In the genomic region with DNA sequence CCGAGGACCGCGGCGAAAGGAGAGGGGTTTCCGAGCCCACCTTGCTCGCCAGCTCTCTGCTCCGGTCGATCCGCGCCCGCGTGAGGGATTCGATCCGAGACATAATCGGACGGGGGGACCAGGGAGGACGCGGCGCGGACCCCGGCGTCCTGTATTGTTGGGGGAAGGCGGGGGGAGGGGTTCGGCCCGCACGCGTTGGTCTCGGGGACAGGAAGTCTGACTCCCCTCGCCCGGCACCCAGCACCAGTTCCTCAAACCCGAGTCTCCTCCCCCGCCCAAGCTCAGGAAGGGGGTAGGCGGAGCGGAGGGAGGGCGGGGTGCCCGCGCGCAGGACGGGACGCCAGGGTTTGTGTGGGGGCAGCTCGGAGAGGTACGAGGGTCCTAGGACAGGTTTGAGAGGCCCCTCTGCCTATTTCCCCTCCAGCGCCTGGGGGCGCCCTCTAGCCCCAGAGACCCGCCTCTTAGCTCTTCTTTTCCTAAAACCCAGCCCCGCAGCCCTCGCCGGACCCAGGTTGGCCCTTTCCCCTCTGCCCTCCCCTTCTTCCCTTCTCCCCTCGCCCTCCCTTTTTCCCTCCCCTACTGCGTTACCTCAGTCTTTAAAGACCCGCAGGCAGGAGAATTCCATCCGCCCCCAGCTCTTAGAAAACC, we compare ENCODE assay signal across 8 cellular contexts. TPM values are rescaled to one million over a fixed set of nuclear protein-coding genes. Genes with fewer than 3 reads are reported as not detected.
DNase-seq lines count a peak whose midpoint lies in the region; ATAC-seq, FAIRE-seq and TF ChIP-seq lines count a peak whose summit lies in the region.

A gene (minus strand): TSS at position 223 of the 648 bp plus-strand sequence. CDS start 120 bp downstream, at position 103.

- H3K27me3 Mint-ChIP-seq in nephron progenitor cell (ENCODE audit: low read depth, poor library complexity), result no peaks in the 10 kb centered on the region

- peak within 1 kb of the TSS; percentile 87 for H3K4me3 ChIP-seq in fibroblast of pulmonary artery (replicated peaks; ENCODE audit: low read depth, low read length)

- H3K27ac Mint-ChIP-seq in nephron progenitor cell, result peak within 1 kb of the TSS; percentile 98

- FAIRE-seq in HTR-8/SVneo (lab: Jason Lieb, UNC), result no peak

- no peaks in the 10 kb centered on the region for H3K9me3 Mint-ChIP-seq in nephron progenitor cell

- no peaks in the 10 kb centered on the region for H3K36me3 Mint-ChIP-seq in nephron progenitor cell (ENCODE audit: low read depth)

- peak within 1 kb of the TSS; percentile 97 for H3K4me3 Mint-ChIP-seq in nephron progenitor cell

- H3K4me1 Mint-ChIP-seq in nephron progenitor cell, result peaks cover 88% of the 10 kb centered on the region

- DNase-seq in AG08396 (ENCODE audit: low spot score) (peak; percentile 75), HTR-8/SVneo (ENCODE audit: insufficient read length, low spot score) (peak; percentile 75), RPMI7951 (ENCODE audit: low read depth) (peak; percentile 67), fibroblast of pulmonary artery (ENCODE audit: low read depth) (peak; percentile 53), nephron progenitor cell (peak; percentile 79)
- peak; percentile 44 to 66 for DNase-seq in activated T-helper 1 cell treated with anti-CD3 and anti-CD28 coated beads, Interleukin-2, amount 50 U/mL, for 16 hours (ENCODE audit: low read depth in 1 of 2, low spot score in 1 of 2)
- DNase-seq in stimulated activated naive CD8-positive, alpha-beta T cell treated with anti-CD3 and anti-CD28 coated beads, Interleukin-15, Interleukin-2, amounts not matched to agents 100 U/mL and 50 U/mL, for 24 hours, result peak; percentile 91

- TF ChIP-seq CTCF in fibroblast of pulmonary artery (IDR thresholded peaks at IDR 0.05; ENCODE audit: low read length, missing control alignments) (peak; percentile 20), nephron progenitor cell (IDR thresholded peaks at IDR 0.05) (peak; percentile 28)

- ATAC-seq in GM18868 (IDR thresholded peaks at IDR 0.05; ENCODE audit: unreplicated experiment), result peak; percentile 54
- ATAC-seq in stimulated activated naive CD8-positive, alpha-beta T cell treated with anti-CD3 and anti-CD28 coated beads, Interleukin-15, Interleukin-2, amounts not matched to agents 100 U/mL and 50 U/mL, for 24 hours, result peak; percentile 67

RNA-seq across cellular contexts. Expression of the gene that starts here (rescaled TPM):
- total RNA-seq in RPMI7951 (2014; rRNA removed; shearing (Covaris generic)), result 54.3 and 65.5 TPM in 2 replicates

Comparison
In these comparisons a context has a peak if more than half of its experiments do, and no peak if none do; other contexts are left out.
1. Peak in every context shown above with its lines: DNase-seq, ATAC-seq and H3K4me3 ChIP-seq.